8 cellular contexts compared by ENCODE assay signal in the genomic region with DNA sequence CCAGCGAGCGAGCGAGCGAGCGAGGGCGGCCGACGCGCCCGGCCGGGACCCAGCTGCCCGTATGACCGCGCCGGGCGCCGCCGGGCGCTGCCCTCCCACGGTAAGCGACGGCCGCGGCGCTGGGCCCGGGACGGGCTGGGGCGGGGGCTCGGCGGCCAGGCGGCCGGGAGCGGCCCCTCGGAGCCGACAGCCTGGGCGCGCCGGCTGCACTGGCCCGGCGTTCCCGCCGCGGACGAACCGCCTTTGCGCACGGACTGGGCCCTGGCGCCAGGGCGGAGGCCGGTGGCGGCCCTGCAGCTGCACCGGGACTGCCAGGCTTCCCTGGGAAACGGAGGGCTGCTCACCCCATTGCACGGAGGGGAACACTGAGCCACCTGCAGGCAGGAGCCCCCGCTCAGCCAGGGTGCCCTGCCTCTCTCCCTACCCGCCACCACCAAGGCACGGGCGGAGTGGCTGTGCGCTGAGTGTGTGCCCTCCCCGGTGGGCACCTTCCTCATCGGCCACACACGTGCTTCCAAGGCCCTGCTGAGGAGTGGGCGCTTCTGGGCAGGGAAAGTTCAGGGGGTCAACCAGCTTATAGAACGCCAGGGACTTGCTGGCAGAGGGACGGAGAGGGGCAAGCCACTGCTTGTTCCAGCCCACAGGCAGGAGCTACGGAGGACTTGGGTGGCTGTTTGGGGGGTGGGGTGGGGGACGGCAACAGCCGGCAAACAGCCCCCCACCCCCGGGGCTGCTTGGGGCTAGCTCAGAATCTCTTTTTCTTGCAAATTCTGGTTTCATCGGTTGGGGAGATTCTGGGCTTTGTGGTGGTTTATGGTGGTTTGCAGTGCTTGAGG. TPM values are rescaled to one million over a fixed set of nuclear protein-coding genes. Genes with fewer than 3 reads are reported as not detected.
DNase-seq lines count a peak whose midpoint lies in the region; ATAC-seq and TF ChIP-seq lines count a peak whose summit lies in the region.

No MANE protein-coding gene starts in this region.

- H3K9me3 Mint-ChIP-seq in T-cell: no peaks in the 10 kb centered on the region

- H3K4me1 Mint-ChIP-seq in T-cell: peaks cover 61 to 65% (median 63%) of the 10 kb centered on the region in 3 donors

- peak overlapping the region; percentile 81 for H3K9ac ChIP-seq in mucosa of stomach (ENCODE audit: low read length)

- DNase-seq in NCI-H1105 treated with DMSO at 0.1 percent for 48 hours (lab: John Stamatoyannopoulos, UW) (peak; percentile 25), NCI-H1105 (lab: John Stamatoyannopoulos, UW) (no peak), T-cell (peak in 6 of 34 experiments; percentile 16 to 27 (median 20)), coronary artery (ENCODE audit: low spot score) (no peak), aorta (no peak), NCI-H1092 treated with DMSO at 0.1 percent for 48 hours (lab: John Stamatoyannopoulos, UW) (no peak), inferior parietal cortex (ENCODE audit: extremely low spot score) (no peak)

- peak overlapping the region; percentile 72 to 88 (median 85) for H3K4me3 Mint-ChIP-seq in T-cell

- POLR2A ChIA-PET in T-cell (lab: Charles Lee): interaction anchor here in 1 of 2 donors (0.9 kb wide), 1 partner anchor 118 kb away, joined by 3 read pairs; no protein-coding TSS in a partner anchor

- H3K4me3 ChIP-seq in coronary artery: peak overlapping the region; percentile 82
- peak overlapping the region; percentile 80 for H3K4me3 ChIP-seq in mucosa of stomach (ENCODE audit: low read length)
- peak overlapping the region; percentile 74 to 82 for H3K4me3 ChIP-seq in aorta (ENCODE audit: low read length in 2 of 2)

- H3K36me3 Mint-ChIP-seq in T-cell: peaks cover under 1% of the 10 kb centered on the region

- TF ChIP-seq CTCF in coronary artery (IDR thresholded peaks at IDR 0.05): no peak

- H3K4me1 ChIP-seq in mucosa of stomach (ENCODE audit: control insufficient read depth, insufficient read depth, low read length) (peaks cover 42% of the 10 kb centered on the region), aorta (ENCODE audit: control insufficient read depth in 1 of 2, insufficient read depth in 2 of 2, low read length in 2 of 2) (peaks cover 0 to 3% of the 10 kb centered on the region in 2 donors)

- intact Hi-C loops in aorta (cut with DNase I): loop anchor here (2.0 to 5.0 kb wide), 6 partner anchors 34 to 129 kb away; partner anchors contain the start of gene AHCYL1 (in 1 of the 2)

- 1% methylated on average over 69 to 70 of the region's 70 CpGs for WGBS in aorta, 2 donors

- peak overlapping the region; percentile 71 to 94 for H3K27ac ChIP-seq in coronary artery
- H3K27ac ChIP-seq in aorta (ENCODE audit: low read depth in 1 of 2, low read length in 2 of 2): peak overlapping the region in 1 of 2 donors; percentile 9

- H3K36me3 ChIP-seq in mucosa of stomach (ENCODE audit: control insufficient read depth, insufficient read depth, low read length) (peaks cover under 1% of the 10 kb centered on the region), aorta (ENCODE audit: control insufficient read depth in 1 of 2, insufficient read depth in 2 of 2, low read length in 1 of 2) (no peaks in the 10 kb centered on the region)

- CTCF ChIA-PET in T-cell (lab: Charles Lee): interaction anchor here in 1 of 2 donors (0.6 kb wide), 1 partner anchor 122 kb away, joined by 3 read pairs; no protein-coding TSS in a partner anchor

- peaks cover 0 to 12% of the 10 kb centered on the region in 2 donors for H3K27me3 Mint-ChIP-seq in T-cell

- peak overlapping the region; percentile 82 to 91 for H3K27ac Mint-ChIP-seq in T-cell

- ATAC-seq in T-cell (replicated peaks in 1 of 4) (peak; percentile 8 to 28 (median 22)), aorta (ENCODE audit: low FRiP score) (peak; percentile 1)

- peaks cover 6% of the 10 kb centered on the region for H3K27me3 ChIP-seq in mucosa of stomach (ENCODE audit: control insufficient read depth, insufficient read depth, low read length)
- H3K27me3 ChIP-seq in aorta (ENCODE audit: control insufficient read depth in 1 of 2, insufficient read depth in 2 of 2, low read length in 1 of 2): no peaks in the 10 kb centered on the region

- H3K9me3 ChIP-seq in mucosa of stomach (ENCODE audit: control insufficient read depth, low read length): no peaks in the 10 kb centered on the region
- no peaks in the 10 kb centered on the region for H3K9me3 ChIP-seq in aorta (ENCODE audit: control insufficient read depth, low read length)

RNA-seq across cellular contexts. Expression of gene CSF1, which starts 0.5 kb away (rescaled TPM):
- total RNA-seq in T-cell (1 to 10 TPM; 4.8 to 9.5 (median 8.3) TPM), aorta (10 to 100 TPM; 66.8 to 69.1 TPM)
- polyA plus RNA-seq in aorta: 10 to 100 TPM in 1 of 2 donors, 1 to 10 TPM in 1; 5.0 to 31.4 TPM

Comparison
In these comparisons a context has a peak if more than half of its experiments do, and no peak if none do; other contexts are left out.
1. RNA of gene CSF1, which starts 0.5 kb away (total RNA-seq): 66.8 to 69.1 TPM in aorta; 4.8 to 9.5 TPM in T-cell; every median in the first group is over 4 times any median in the second.
2. Peak in every context shown above with its lines, with median percentiles within 50 percentile points of each other: H3K4me3 ChIP-seq.